ENCODE assay signal across 10 cellular contexts in the genomic region with DNA sequence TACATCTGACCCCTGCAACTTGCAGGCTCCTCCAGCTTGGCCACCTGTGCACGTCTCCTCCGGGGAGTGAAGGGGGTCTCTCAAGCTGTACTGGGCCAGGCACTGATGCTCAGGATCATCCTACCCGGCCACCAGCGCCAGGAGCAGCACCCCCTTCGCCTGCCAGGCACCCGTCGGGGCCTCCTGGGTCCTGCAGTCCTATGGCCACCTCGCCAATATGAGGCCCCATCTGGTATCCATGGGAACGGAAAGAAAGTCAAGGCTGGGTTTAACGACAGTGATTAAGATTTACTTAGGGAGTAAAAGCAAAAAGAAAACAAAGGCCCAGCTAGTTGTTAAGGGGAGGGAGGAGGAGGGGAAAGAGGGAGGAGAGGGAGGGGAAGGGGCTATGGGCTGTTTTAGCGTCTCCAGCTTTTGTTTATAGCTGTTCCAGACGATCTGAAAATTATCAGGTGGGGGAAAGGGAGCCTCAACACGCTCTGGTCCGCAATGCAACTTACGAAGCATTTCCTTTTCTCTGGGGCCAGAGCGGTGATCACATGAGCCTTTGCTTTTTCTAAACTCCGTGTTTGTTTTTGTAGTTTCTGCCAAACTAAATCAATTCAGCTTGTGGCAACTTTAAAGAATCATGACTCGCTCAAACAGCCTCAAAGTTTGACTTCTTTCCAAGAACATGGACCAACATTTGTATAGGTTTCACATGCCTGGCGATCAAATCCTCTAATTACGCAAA.
DNase-seq lines count a peak whose midpoint lies in the region; ATAC-seq, FAIRE-seq and TF ChIP-seq lines count a peak whose summit lies in the region.
"Had no signal": no experiment of that assay in that cellular context is flagged by ENCODE, and none has a peak within 500 bp of the region (broad histone marks: within the 10 kb centered on the region; RNA-seq: fewer than 3 reads in every experiment).

No MANE protein-coding gene starts in this region.

- peak overlapping the region; percentile 68 for H3K4me2 ChIP-seq in GM23338
- H3K4me2 ChIP-seq in keratinocyte (ENCODE audit: control insufficient read depth, extremely low read depth, insufficient read depth, low read depth, low read length) = peak overlapping the region; percentile 11

- no peaks in the 10 kb centered on the region for H3F3A ChIP-seq in GM23338 (replicated peaks; ENCODE audit: low read depth)

- H3K9me1 ChIP-seq in keratinocyte (ENCODE audit: control insufficient read depth, extremely low read depth, insufficient read depth, low read length) = no peaks in the 10 kb centered on the region

- peaks cover 8% of the 10 kb centered on the region; the same call in 1 of the 3 replicates for H3K9me3 Mint-ChIP-seq in GM23338
- H3K9me3 Mint-ChIP-seq: stimulated activated naive CD8-positive, alpha-beta T cell treated with anti-CD3 and anti-CD28 coated beads, Interleukin-15, Interleukin-2, amounts not matched to agents 100 ng/mL and 50 ng/mL, for 24 hours had no signal

- H3K4me3 ChIP-seq in GM23338 = peak overlapping the region; percentile 20; the same call in 1 of the 2 replicates
- H3K4me3 ChIP-seq in keratinocyte (ENCODE audit: control insufficient read depth in 2 of 3, extremely low read depth in 1 of 3, insufficient read depth in 2 of 3, low read depth in 1 of 3, low read length in 3 of 3) = no peak overlapping the region
- peak overlapping the region; percentile 14 for H3K4me3 ChIP-seq in skeletal muscle cell (ENCODE audit: low read depth, low read length)

- peaks cover 7% of the 10 kb centered on the region for H3K27me3 Mint-ChIP-seq in GM23338 (ENCODE audit: insufficient read depth, low read depth, poor library complexity)

- H3K36me3 Mint-ChIP-seq in GM23338 (ENCODE audit: low read depth) = 0 out of 3 replicates have a peak, but pooled peaks cover 8% of the 10 kb centered on the region

- H3K4me1 ChIP-seq in GM23338 (ENCODE audit: insufficient read depth) (peaks cover 9% of the 10 kb centered on the region), keratinocyte (ENCODE audit: control insufficient read depth, extremely low read depth, insufficient read depth, low read length) (no peaks in the 10 kb centered on the region)

- no peaks in the 10 kb centered on the region for H3K9me3 ChIP-seq in keratinocyte (ENCODE audit: control insufficient read depth, low read depth, low read length)

- H3K27ac ChIP-seq in GM23338 (ENCODE audit: low read depth) (no peak overlapping the region), keratinocyte (ENCODE audit: control insufficient read depth, insufficient read depth, low read length) (no peak overlapping the region)

- H3K27ac Mint-ChIP-seq in GM23338 = no peak overlapping the region
- H3K27ac Mint-ChIP-seq: stimulated activated naive CD8-positive, alpha-beta T cell treated with anti-CD3 and anti-CD28 coated beads, Interleukin-15, Interleukin-2, amounts not matched to agents 100 ng/mL and 50 ng/mL, for 24 hours had no signal

- H4K20me1 ChIP-seq in GM23338 (replicated peaks; ENCODE audit: insufficient read depth) (no peaks in the 10 kb centered on the region), keratinocyte (ENCODE audit: control insufficient read depth, extremely low read depth, insufficient read depth, low read length) (no peaks in the 10 kb centered on the region)

- no peaks in the 10 kb centered on the region for H3K79me2 ChIP-seq in GM23338 (replicated peaks; ENCODE audit: insufficient read depth)
- H3K79me2 ChIP-seq in keratinocyte (ENCODE audit: control insufficient read depth, insufficient read depth, low read length) = no peaks in the 10 kb centered on the region

- DNase-seq in GM23338 (ENCODE audit: low spot score) (peak; percentile 79), astrocyte of the hippocampus (ENCODE audit: low read depth, low spot score) (peak; percentile 80), keratinocyte (ENCODE audit: low read depth, low spot score) (no peak), skeletal muscle cell (ENCODE audit: low read depth) (peak; percentile 63), DMS153 (lab: John Stamatoyannopoulos, UW) (no peak)
- DNase-seq: OCI-M1 had no signal

- H3K36me3 ChIP-seq in GM23338 (ENCODE audit: insufficient read depth) (no peaks in the 10 kb centered on the region), keratinocyte (ENCODE audit: control insufficient read depth in 2 of 2, extremely low read depth in 1 of 2, insufficient read depth in 2 of 2, low read length in 2 of 2) (no peaks in the 10 kb centered on the region)

- no peak for FAIRE-seq in keratinocyte (lab: Jason Lieb, UNC)

- H3K4me1 Mint-ChIP-seq in GM23338 = peaks cover 14% of the 10 kb centered on the region

- H3K4me3 Mint-ChIP-seq in GM23338 = no peak overlapping the region
- H3K4me3 Mint-ChIP-seq: stimulated activated naive CD8-positive, alpha-beta T cell treated with anti-CD3 and anti-CD28 coated beads, Interleukin-15, Interleukin-2, amounts not matched to agents 100 ng/mL and 50 ng/mL, for 24 hours had no signal

- no peaks in the 10 kb centered on the region for H3K9me2 ChIP-seq in GM23338 (ENCODE audit: insufficient read depth)

- H2AFZ ChIP-seq in GM23338 (no peak overlapping the region), keratinocyte (ENCODE audit: control insufficient read depth, low read length) (no peak overlapping the region)

- no peak overlapping the region for H3K9ac ChIP-seq in keratinocyte (ENCODE audit: control insufficient read depth, extremely low read depth, insufficient read depth, low read length)

- H3K27me3 ChIP-seq in GM23338 (ENCODE audit: insufficient read depth) = no peaks in the 10 kb centered on the region
- peaks cover 3% of the 10 kb centered on the region for H3K27me3 ChIP-seq in keratinocyte (ENCODE audit: control insufficient read depth, extremely low read depth, insufficient read depth, low read length)

- TF ChIP-seq CTCF in GM23338 (conservative IDR thresholded peaks at IDR 0.05; ENCODE audit: low read depth in 2 of 2) = no peak
- no peak for TF ChIP-seq CTCF in keratinocyte (optimal IDR thresholded peaks at IDR 0.05 in 1 of 3, IDR thresholded peaks at IDR 0.05 in 1 of 3, conservative IDR thresholded peaks at IDR 0.05 in 1 of 3; ENCODE audit: extremely low read depth in 1 of 3, insufficient read depth in 2 of 3, low read length in 3 of 3)

- dilution Hi-C loops in keratinocyte (cut with MboI; ENCODE audit: extremely low pct_ligation_motif_present, low sequenced_read_pairs) = no loop called here

- peak; percentile 73 for ATAC-seq in GM23338
- ATAC-seq in HG03432 (IDR thresholded peaks at IDR 0.05; ENCODE audit: unreplicated experiment) = no peak
- no peak for ATAC-seq in HG03039 (IDR thresholded peaks at IDR 0.05; ENCODE audit: unreplicated experiment)
- no peak for ATAC-seq in GM21825 (IDR thresholded peaks at IDR 0.05; ENCODE audit: unreplicated experiment)

TF ChIP-seq in GM23338, 12 proteins besides CTCF, POLR2A, EP300 and RAD21:
- no peak for TF ChIP-seq ZNF331 (CRISPR knock-in tag; IDR thresholded peaks at IDR 0.05; ENCODE audit: low read depth)
- no peak for TF ChIP-seq EZH2 (IDR thresholded peaks at IDR 0.05; ENCODE audit: low read depth, unreplicated experiment)

Comparison
In these comparisons a context has a peak if more than half of its experiments do, and no peak if none do; other contexts are left out.
1. DNase-seq: peak in GM23338 (single experiment), astrocyte of the hippocampus (single experiment) and skeletal muscle cell (single experiment); none in keratinocyte (single experiment) and DMS153 (single experiment).
2. H3K4me3 ChIP-seq: peak in GM23338 (single experiment) and skeletal muscle cell (single experiment); none in keratinocyte (0 of 3).